In the genomic region with DNA sequence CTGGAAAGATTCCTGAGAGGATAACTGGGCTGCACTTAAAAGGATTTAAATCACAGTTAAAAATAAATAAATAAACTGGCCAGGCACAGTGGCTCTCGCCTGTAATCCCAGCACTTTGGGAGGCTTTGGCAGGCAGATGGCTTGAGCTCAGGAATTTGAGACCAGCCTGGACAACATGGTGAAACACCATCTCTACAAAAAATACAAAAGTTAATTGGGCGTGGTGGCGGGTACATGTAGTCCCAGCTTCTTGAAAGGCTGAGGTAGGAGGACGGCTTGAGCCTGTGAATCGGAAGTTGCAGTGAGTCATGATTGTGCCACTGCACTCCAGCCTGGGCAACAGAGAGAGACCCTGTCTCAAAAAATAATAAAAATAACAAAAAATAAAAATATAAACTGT, we compare ENCODE assay signal across 5 cellular contexts. TPM values are rescaled to one million over a fixed set of nuclear protein-coding genes. Genes with fewer than 3 reads are reported as not detected.
"Had no signal": no experiment of that assay in that cellular context is flagged by ENCODE, and none has a peak within 500 bp of the region (broad histone marks: within the 10 kb centered on the region; RNA-seq: fewer than 3 reads in every experiment).

No MANE protein-coding gene starts in this region.

RNA-seq across cellular contexts. Expression of gene SMAD9, which starts 36.6 kb away (rescaled TPM):
- total RNA-seq: activated CD4-positive, alpha-beta T cell treated with anti-CD3 and anti-CD28 coated beads, Interleukin-2, amount 10 ng/mL, durations not matched to agents 7 days and 5 days; activated CD8-positive, alpha-beta T cell treated with anti-CD3 and anti-CD28 coated beads, Interleukin-2, amount 10 ng/mL, durations not matched to agents 7 days and 5 days; activated naive CD8-positive, alpha-beta T cell treated with anti-CD3 and anti-CD28 coated beads, Interleukin-2, amount 10 ng/mL, durations not matched to agents 7 days and 5 days; activated T-helper 2 cell treated with anti-CD3 and anti-CD28 coated beads, Interferon-gamma antibody, Interleukin-2, Interleukin-4, amounts not matched to agents 10 μg/mL and 5 μg/mL and 100 μg/mL, durations not matched to agents 14 hours and 24 hours and 36 hours; natural killer cell treated with Interleukin-12 subunit alpha and Interleukin-12 subunit beta and Interleukin-15 and Interleukin-18, amount 100 ng/mL, for 72 hours had no signal
